ENCODE assay signal across 21 cellular contexts in genomic region chr12:84079621-84080020, GRCh38.
"Had no signal": no experiment of that assay in that cellular context is flagged by ENCODE, and none has a peak within 500 bp of the region (broad histone marks: within the 10 kb centered on the region; RNA-seq: fewer than 3 reads in every experiment).

No MANE protein-coding gene starts in this region.

- DNase-seq: activated B cell treated with CpG ODN at 0.5 μM for 24 hours; activated CD4-positive, alpha-beta T cell treated with anti-CD3 and anti-CD28 coated beads for 48 hours; activated CD8-positive, alpha-beta T cell treated with anti-CD3 and anti-CD28 coated beads for 36 hours; activated gamma-delta T cell; activated T-cell treated with anti-CD3 and anti-CD28 coated beads, Interleukin-2, amount 50 U/mL, for 48 hours; amygdala; cerebellar nuclear complex; dermis blood vessel endothelial cell; effector memory CD8-positive, alpha-beta T cell; gastrocnemius medialis; heart left ventricle; naive B cell; pancreas; stimulated activated CD4-positive, alpha-beta T cell treated with anti-CD3 and anti-CD28 coated beads, Interleukin-2, amount 100 ng/mL, for 24 hours; stimulated activated naive B cell treated with anti-CD40 and anti-IgM and Interleukin-4, amounts not matched to agents 10 μg/mL and 1 μg/mL and 100 μg/mL, for 72 hours; uterus had no signal

- H3K9me3 Mint-ChIP-seq: stimulated activated naive B cell treated with anti-CD40 and anti-IgM and Interleukin-4, amounts not matched to agents 10 μg/mL and 1 μg/mL and 100 μg/mL, for 72 hours; T-helper 2 cell treated with Interferon-gamma antibody and Interleukin-4, amounts not matched to agents 5 μg/mL and 100 μg/mL, for 36 hours had no signal

- H3K27ac Mint-ChIP-seq: activated B cell treated with CpG ODN at 0.5 μM for 24 hours; activated CD8-positive, alpha-beta T cell treated with anti-CD3 and anti-CD28 coated beads for 36 hours; activated naive CD4-positive, alpha-beta T cell treated with anti-CD3 and anti-CD28 coated beads, Interleukin-2, amount 50 U/mL, for 72 hours; effector memory CD8-positive, alpha-beta T cell; naive B cell; stimulated activated naive B cell treated with anti-CD40 and anti-IgM and Interleukin-4, amounts not matched to agents 10 μg/mL and 1 μg/mL and 100 μg/mL, for 72 hours; T-helper 2 cell treated with Interferon-gamma antibody and Interleukin-4, amounts not matched to agents 5 μg/mL and 100 μg/mL, for 36 hours had no signal

- H3K9me3 ChIP-seq: gastrocnemius medialis, heart left ventricle, pancreas, tibial nerve, uterus had no signal

- H3K27me3 Mint-ChIP-seq: activated B cell treated with CpG ODN at 0.5 μM for 24 hours; activated CD8-positive, alpha-beta T cell treated with anti-CD3 and anti-CD28 coated beads for 36 hours; effector memory CD8-positive, alpha-beta T cell; naive B cell; stimulated activated naive B cell treated with anti-CD40 and anti-IgM and Interleukin-4, amounts not matched to agents 10 μg/mL and 1 μg/mL and 100 μg/mL, for 72 hours had no signal

- ATAC-seq: activated CD8-positive, alpha-beta T cell treated with anti-CD3 and anti-CD28 coated beads for 36 hours; activated naive CD4-positive, alpha-beta T cell treated with anti-CD3 and anti-CD28 coated beads, Interleukin-2, amount 50 U/mL, for 72 hours; effector memory CD8-positive, alpha-beta T cell; gastrocnemius medialis; heart left ventricle; pancreas; stimulated activated naive B cell treated with anti-CD40 and anti-IgM and Interleukin-4, amounts not matched to agents 10 μg/mL and 1 μg/mL and 100 μg/mL, for 72 hours had no signal

- H3K27me3 ChIP-seq: gastrocnemius medialis, heart left ventricle, pancreas, tibial nerve, uterus had no signal

- H3K36me3 Mint-ChIP-seq: activated naive CD4-positive, alpha-beta T cell treated with anti-CD3 and anti-CD28 coated beads, Interleukin-2, amount 50 U/mL, for 72 hours; naive B cell; stimulated activated naive B cell treated with anti-CD40 and anti-IgM and Interleukin-4, amounts not matched to agents 10 μg/mL and 1 μg/mL and 100 μg/mL, for 72 hours had no signal

- H3K4me3 ChIP-seq: gastrocnemius medialis, heart left ventricle, lung, pancreas, tibial nerve, uterus had no signal

- H3K36me3 ChIP-seq: gastrocnemius medialis, heart left ventricle, pancreas, tibial nerve, uterus had no signal

- H3K4me1 ChIP-seq: gastrocnemius medialis, heart left ventricle, pancreas, tibial nerve, uterus had no signal

- H3K27ac ChIP-seq: epithelial cell of prostate, gastrocnemius medialis, heart left ventricle, pancreas, tibial nerve, uterus had no signal

- H3K4me1 Mint-ChIP-seq: activated B cell treated with CpG ODN at 0.5 μM for 24 hours; naive B cell; stimulated activated naive B cell treated with anti-CD40 and anti-IgM and Interleukin-4, amounts not matched to agents 10 μg/mL and 1 μg/mL and 100 μg/mL, for 72 hours had no signal

- H3K4me3 Mint-ChIP-seq: activated B cell treated with CpG ODN at 0.5 μM for 24 hours; activated CD8-positive, alpha-beta T cell treated with anti-CD3 and anti-CD28 coated beads for 36 hours; effector memory CD8-positive, alpha-beta T cell; naive B cell; stimulated activated naive B cell treated with anti-CD40 and anti-IgM and Interleukin-4, amounts not matched to agents 10 μg/mL and 1 μg/mL and 100 μg/mL, for 72 hours; T-helper 2 cell treated with Interferon-gamma antibody and Interleukin-4, amounts not matched to agents 5 μg/mL and 100 μg/mL, for 36 hours had no signal
